Comparison of ENCODE assay signal across 4 cellular contexts in the genomic region with DNA sequence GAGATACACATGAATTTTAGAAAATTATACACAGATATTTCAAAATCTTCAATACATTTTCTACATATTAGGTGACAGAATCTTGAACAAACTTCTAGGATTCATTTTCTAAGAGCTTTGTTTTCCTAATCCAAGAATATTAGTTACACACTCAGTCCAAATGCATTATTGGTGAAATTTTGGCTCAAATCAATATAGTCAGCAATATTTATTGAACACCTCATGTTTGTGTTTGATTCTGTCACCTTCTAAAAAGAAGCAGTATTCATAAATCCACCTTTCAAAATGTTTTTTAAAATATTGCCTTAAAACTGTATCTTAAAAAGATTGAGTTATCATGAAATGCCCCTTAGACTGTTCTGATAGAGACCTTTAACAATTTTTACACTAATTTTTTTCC.
TF ChIP-seq lines count a peak whose summit lies in the region.

No MANE protein-coding gene starts in this region.

TF ChIP-seq in HepG2, 621 proteins besides CTCF, POLR2A, EP300 and RAD21:
- TF ChIP-seq ZZZ3 (CRISPR knock-in tag; IDR thresholded peaks at IDR 0.05; ENCODE audit: borderline replicate concordance): no peak
- peak; percentile 72 to 82 for TF ChIP-seq MAFK (conservative IDR thresholded peaks at IDR 0.05 in 1 of 2, IDR thresholded peaks at IDR 0.05 in 1 of 2; ENCODE audit: low read length in 2 of 2)
- no peak for TF ChIP-seq U2AF1 (optimal IDR thresholded peaks at IDR 0.05; ENCODE audit: low read depth, low read length)
- TF ChIP-seq, protein P1, sequence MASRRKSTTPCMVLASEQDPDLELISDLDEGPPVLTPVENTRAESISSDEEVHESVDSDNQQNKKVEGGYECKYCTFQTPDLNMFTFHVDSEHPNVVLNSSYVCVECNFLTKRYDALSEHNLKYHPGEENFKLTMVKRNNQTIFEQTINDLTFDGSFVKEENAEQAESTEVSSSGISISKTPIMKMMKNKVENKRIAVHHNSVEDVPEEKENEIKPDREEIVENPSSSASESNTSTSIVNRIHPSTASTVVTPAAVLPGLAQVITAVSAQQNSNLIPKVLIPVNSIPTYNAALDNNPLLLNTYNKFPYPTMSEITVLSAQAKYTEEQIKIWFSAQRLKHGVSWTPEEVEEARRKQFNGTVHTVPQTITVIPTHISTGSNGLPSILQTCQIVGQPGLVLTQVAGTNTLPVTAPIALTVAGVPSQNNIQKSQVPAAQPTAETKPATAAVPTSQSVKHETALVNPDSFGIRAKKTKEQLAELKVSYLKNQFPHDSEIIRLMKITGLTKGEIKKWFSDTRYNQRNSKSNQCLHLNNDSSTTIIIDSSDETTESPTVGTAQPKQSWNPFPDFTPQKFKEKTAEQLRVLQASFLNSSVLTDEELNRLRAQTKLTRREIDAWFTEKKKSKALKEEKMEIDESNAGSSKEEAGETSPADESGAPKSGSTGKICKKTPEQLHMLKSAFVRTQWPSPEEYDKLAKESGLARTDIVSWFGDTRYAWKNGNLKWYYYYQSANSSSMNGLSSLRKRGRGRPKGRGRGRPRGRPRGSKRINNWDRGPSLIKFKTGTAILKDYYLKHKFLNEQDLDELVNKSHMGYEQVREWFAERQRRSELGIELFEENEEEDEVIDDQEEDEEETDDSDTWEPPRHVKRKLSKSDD (CRISPR knock-in tag; IDR thresholded peaks at IDR 0.05; ENCODE audit: low read depth): no peak
- no peak for TF ChIP-seq MEIS2 (CRISPR knock-in tag; IDR thresholded peaks at IDR 0.05)
- no peak for TF ChIP-seq THYN1 (CRISPR knock-in tag; IDR thresholded peaks at IDR 0.05; ENCODE audit: borderline replicate concordance, low read depth)
- TF ChIP-seq MAFF (IDR thresholded peaks at IDR 0.05; ENCODE audit: low read depth, low read length): peak; percentile 72

TF ChIP-seq in A549, 52 proteins besides CTCF, POLR2A, EP300 and RAD21:
- TF ChIP-seq MAFK (IDR thresholded peaks at IDR 0.05; ENCODE audit: partially characterized antibody) (peak; percentile 31), PHF8 (IDR thresholded peaks at IDR 0.05; ENCODE audit: borderline replicate concordance, low read depth) (no peak)

TF ChIP-seq in IMR-90, 13 proteins besides CTCF, POLR2A, EP300 and RAD21:
- 0 out of 2 replicates have a peak, but pooled peaks have one; percentile 18 for TF ChIP-seq MAFK (IDR thresholded peaks at IDR 0.05; ENCODE audit: low read depth, low read length)
- TF ChIP-seq FOS (IDR thresholded peaks at IDR 0.05; ENCODE audit: low read depth, low read length): no peak

TF ChIP-seq in K562, 482 proteins besides CTCF, POLR2A, EP300 and RAD21:
- TF ChIP-seq ZNF316 (IDR thresholded peaks at IDR 0.05) (peak; percentile 46), SIN3B (IDR thresholded peaks at IDR 0.05; ENCODE audit: low read depth) (no peak), CSDE1 (IDR thresholded peaks at IDR 0.05) (no peak), E2F1 (CRISPR knock-in tag; IDR thresholded peaks at IDR 0.05) (no peak), HMGN3 (IDR thresholded peaks at IDR 0.05; ENCODE audit: borderline replicate concordance, extremely low read depth, insufficient read length, low read depth, low read length) (no peak), IRF2 (CRISPR knock-in tag; IDR thresholded peaks at IDR 0.05) (no peak), ZNF121 (CRISPR knock-in tag; conservative IDR thresholded peaks at IDR 0.05) (no peak)
TF ChIP-seq in K562: peak in this region for 1.
